In the genomic region with DNA sequence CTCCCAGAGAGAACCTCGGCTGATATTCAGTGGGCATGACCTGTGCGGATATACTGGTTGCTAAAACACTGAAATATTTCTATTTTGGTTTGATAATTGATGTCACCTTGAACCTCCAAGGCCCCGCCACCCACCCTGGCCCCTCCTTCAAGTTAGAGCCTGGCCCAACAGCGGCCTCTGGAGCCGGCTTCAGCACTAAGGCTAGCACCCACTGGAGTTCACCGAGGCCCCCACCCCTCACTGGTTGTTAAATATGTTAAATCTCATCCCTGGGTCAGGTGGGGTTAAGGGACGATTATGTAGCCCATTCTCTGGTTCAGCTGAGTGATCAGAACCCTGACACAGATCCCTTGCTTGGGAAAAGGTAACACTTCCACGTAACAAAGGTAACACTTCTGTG, we compare ENCODE assay signal across 18 cellular contexts.
"Had no signal": no experiment of that assay in that cellular context is flagged by ENCODE, and none has a peak within 500 bp of the region (broad histone marks: within the 10 kb centered on the region; RNA-seq: fewer than 3 reads in every experiment).

No MANE protein-coding gene starts in this region.

- ATAC-seq: activated CD8-positive, alpha-beta memory T cell treated with anti-CD3 and anti-CD28 coated beads, Interleukin-2, amount 10 ng/mL, durations not matched to agents 7 days and 5 days; left lobe of liver; psoas muscle; right cardiac atrium had no signal

- H3K4me3 ChIP-seq: esophagus muscularis mucosa, psoas muscle, skin epidermis, thoracic aorta, upper lobe of left lung had no signal

- H3K27me3 Mint-ChIP-seq: activated CD4-positive, alpha-beta memory T cell treated with anti-CD3 and anti-CD28 coated beads, Interleukin-2, amount 10 ng/mL, durations not matched to agents 7 days and 5 days; activated CD8-positive, alpha-beta memory T cell treated with anti-CD3 and anti-CD28 coated beads, Interleukin-2, amount 10 ng/mL, durations not matched to agents 7 days and 5 days; activated naive CD8-positive, alpha-beta T cell had no signal

- H3K4me1 ChIP-seq: esophagus muscularis mucosa, psoas muscle had no signal

- H3K9me3 ChIP-seq: esophagus muscularis mucosa, psoas muscle, thoracic aorta, upper lobe of left lung had no signal

- H3K4me3 Mint-ChIP-seq: activated CD4-positive, alpha-beta memory T cell treated with anti-CD3 and anti-CD28 coated beads, Interleukin-2, amount 10 ng/mL, durations not matched to agents 7 days and 5 days; activated CD8-positive, alpha-beta memory T cell treated with anti-CD3 and anti-CD28 coated beads, Interleukin-2, amount 10 ng/mL, durations not matched to agents 7 days and 5 days; activated naive CD8-positive, alpha-beta T cell; dendritic cell treated with granulocyte-macrophage colony-stimulating factor and Interleukin-4, amounts not matched to agents 40 ng/mL and 50 ng/mL, for 4 days; neural crest cell had no signal

- H3K27ac Mint-ChIP-seq: activated CD4-positive, alpha-beta memory T cell treated with anti-CD3 and anti-CD28 coated beads, Interleukin-2, amount 10 ng/mL, durations not matched to agents 7 days and 5 days; activated CD8-positive, alpha-beta memory T cell treated with anti-CD3 and anti-CD28 coated beads, Interleukin-2, amount 10 ng/mL, durations not matched to agents 7 days and 5 days; activated naive CD8-positive, alpha-beta T cell; dendritic cell treated with granulocyte-macrophage colony-stimulating factor and Interleukin-4, amounts not matched to agents 40 ng/mL and 50 ng/mL, for 4 days had no signal

- H3K9me3 Mint-ChIP-seq: activated CD4-positive, alpha-beta memory T cell treated with anti-CD3 and anti-CD28 coated beads, Interleukin-2, amount 10 ng/mL, durations not matched to agents 7 days and 5 days; dendritic cell treated with granulocyte-macrophage colony-stimulating factor and Interleukin-4, amounts not matched to agents 40 ng/mL and 50 ng/mL, for 4 days; neural crest cell had no signal

- H3K4me1 Mint-ChIP-seq: neural crest cell had no signal

- H3K36me3 ChIP-seq: esophagus muscularis mucosa, thoracic aorta, upper lobe of left lung had no signal

- DNase-seq: activated CD4-positive, alpha-beta memory T cell treated with anti-CD3 and anti-CD28 coated beads, Interleukin-2, amount 10 ng/mL, durations not matched to agents 7 days and 5 days; activated CD4-positive, alpha-beta T cell treated with anti-CD3 and anti-CD28 coated beads for 48 hours; activated CD4-positive, CD25-positive, alpha-beta regulatory T cell; activated CD8-positive, alpha-beta memory T cell treated with anti-CD3 and anti-CD28 coated beads, Interleukin-2, amount 10 ng/mL, durations not matched to agents 7 days and 5 days; cerebellar nuclear complex; effector CD8-positive, alpha-beta T cell; mammary epithelial cell; psoas muscle; right cardiac atrium; T-helper 2 cell; upper lobe of left lung had no signal

- H3K27ac ChIP-seq: esophagus muscularis mucosa, psoas muscle, skin epidermis, thoracic aorta, upper lobe of left lung had no signal

- H3K27me3 ChIP-seq: upper lobe of left lung had no signal
